Comparison of ENCODE assay signal across 17 cellular contexts in the genomic region with DNA sequence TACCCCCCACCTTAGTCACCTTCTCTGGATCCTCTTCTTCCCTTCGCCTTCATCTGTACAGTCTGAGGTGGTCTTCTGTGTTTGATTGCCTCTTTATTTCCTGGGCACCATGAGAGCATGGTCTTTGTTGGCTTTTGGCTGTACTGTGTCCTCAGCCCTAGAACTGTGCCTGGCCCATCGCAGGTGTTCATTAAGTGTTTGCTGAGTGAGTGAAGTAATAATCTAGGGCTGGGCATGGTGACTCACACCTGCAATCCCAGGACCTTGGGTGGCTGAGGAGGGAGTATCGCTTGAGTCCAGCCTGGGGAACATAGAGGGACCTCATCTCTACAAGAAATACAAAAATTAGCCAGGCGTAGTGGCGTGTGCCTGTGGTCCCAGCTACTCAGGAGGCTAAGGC. TPM values are rescaled to one million over a fixed set of nuclear protein-coding genes. Genes with fewer than 3 reads are reported as not detected.
A peak's percentile ranks its signal among the peaks of the same experiment; 100 is the strongest.
DNase-seq lines count a peak whose midpoint lies in the region; ATAC-seq and TF ChIP-seq lines count a peak whose summit lies in the region.
"Had no signal": no experiment of that assay in that cellular context is flagged by ENCODE, and none has a peak within 500 bp of the region (broad histone marks: within the 10 kb centered on the region; RNA-seq: fewer than 3 reads in every experiment).

No MANE protein-coding gene starts in this region.

- H3K4me2 ChIP-seq in Loucy (ENCODE audit: low read depth, low read length, poor library complexity, severe bottlenecking) = peak overlapping the region; percentile 45

- H3K9me3 ChIP-seq in Loucy (ENCODE audit: insufficient read depth, low read depth, low read length) (no peaks in the 10 kb centered on the region), duodenal mucosa (ENCODE audit: control insufficient read depth in 1 of 2, low read length in 2 of 2) (no peaks in the 10 kb centered on the region), HAP-1 (no peaks in the 10 kb centered on the region)
- H3K9me3 ChIP-seq: thoracic aorta had no signal

- H3K27ac Mint-ChIP-seq in memory B cell = peak overlapping the region; percentile 7
- H3K27ac Mint-ChIP-seq in type B pancreatic cell = peak overlapping the region; percentile 30
- H3K27ac Mint-ChIP-seq: activated naive CD8-positive, alpha-beta T cell; activated T-helper 17 cell treated with anti-CD3 and anti-CD28 coated beads, Interleukin-2, amount 50 U/mL, for 72 hours; natural killer cell; stimulated activated effector memory CD8-positive, alpha-beta T cell treated with anti-CD3 and anti-CD28 coated beads, Interleukin-12 subunit alpha, Interleukin-12 subunit beta, amount 100 ng/mL, for 72 hours; T-cell had no signal

- ATAC-seq in memory B cell (ENCODE audit: low read depth) = no peak
- ATAC-seq: activated T-helper 17 cell treated with anti-CD3 and anti-CD28 coated beads, Interleukin-2, amount 50 U/mL, for 72 hours; heart left ventricle; natural killer cell; stimulated activated effector memory CD8-positive, alpha-beta T cell treated with anti-CD3 and anti-CD28 coated beads, Interleukin-12 subunit alpha, Interleukin-12 subunit beta, amount 100 ng/mL, for 72 hours; T-cell had no signal

- DNase-seq in memory B cell (ENCODE audit: low spot score in 2 of 2) = no peak
- DNase-seq in type B pancreatic cell (ENCODE audit: extremely low spot score, unreplicated experiment) = no peak
- no peak for DNase-seq in HAP-1 (ENCODE audit: low spot score in 2 of 2)
- DNase-seq in AG20443 (ENCODE audit: low spot score) = no peak
- no peak for DNase-seq in activated CD4-positive, alpha-beta T cell treated with anti-CD3 and anti-CD28 coated beads, Interleukin-2, amount 50 U/mL, for 48 hours
- DNase-seq: H9, heart left ventricle, natural killer cell, NCI-H69, T-cell had no signal

- H3K4me1 ChIP-seq in Loucy (ENCODE audit: insufficient read depth, low read length, poor library complexity, severe bottlenecking) = peaks cover 8% of the 10 kb centered on the region
- H3K4me1 ChIP-seq in duodenal mucosa (ENCODE audit: control insufficient read depth in 1 of 2, insufficient read depth in 2 of 2, low read length in 2 of 2) = peaks cover 48 to 52% of the 10 kb centered on the region in 2 donors
- H3K4me1 ChIP-seq in HAP-1 = peaks cover 4% of the 10 kb centered on the region
- H3K4me1 ChIP-seq: parathyroid adenoma had no signal

- peaks cover 5% of the 10 kb centered on the region for H3K4me1 Mint-ChIP-seq in memory B cell
- peaks cover 7% of the 10 kb centered on the region for H3K4me1 Mint-ChIP-seq in type B pancreatic cell (ENCODE audit: unreplicated experiment)
- H3K4me1 Mint-ChIP-seq: activated T-helper 17 cell treated with anti-CD3 and anti-CD28 coated beads, Interleukin-2, amount 50 U/mL, for 72 hours; stimulated activated effector memory CD8-positive, alpha-beta T cell treated with anti-CD3 and anti-CD28 coated beads, Interleukin-12 subunit alpha, Interleukin-12 subunit beta, amount 100 ng/mL, for 72 hours had no signal

- peak overlapping the region; percentile 52 for H3K27ac ChIP-seq in duodenal mucosa (ENCODE audit: low read depth, low read length)
- H3K27ac ChIP-seq: heart left ventricle, parathyroid adenoma, thoracic aorta had no signal

- H3K27me3 Mint-ChIP-seq in memory B cell (no peaks in the 10 kb centered on the region), type B pancreatic cell (no peaks in the 10 kb centered on the region)
- H3K27me3 Mint-ChIP-seq: activated naive CD8-positive, alpha-beta T cell; T-cell had no signal

- no peaks in the 10 kb centered on the region for H3K27me3 ChIP-seq in Loucy (ENCODE audit: insufficient read depth, low read length, poor library complexity, severe bottlenecking)
- no peaks in the 10 kb centered on the region for H3K27me3 ChIP-seq in duodenal mucosa (ENCODE audit: control insufficient read depth in 1 of 2, insufficient read depth in 2 of 2, low read length in 2 of 2)
- H3K27me3 ChIP-seq in HAP-1 (ENCODE audit: low read depth) = no peaks in the 10 kb centered on the region
- H3K27me3 ChIP-seq: heart left ventricle had no signal

- peak overlapping the region; percentile 77 for H2AFZ ChIP-seq in Loucy (ENCODE audit: low read length)
- H2AFZ ChIP-seq: parathyroid adenoma had no signal

- H3K9ac ChIP-seq in Loucy (ENCODE audit: low read depth, low read length, poor library complexity, severe bottlenecking) (no peak overlapping the region), duodenal mucosa (ENCODE audit: low read depth in 1 of 2, low read length in 2 of 2) (peak overlapping the region; percentile 41 to 47)
- H3K9ac ChIP-seq: parathyroid adenoma had no signal

- H3K36me3 Mint-ChIP-seq in memory B cell (peaks cover 12% of the 10 kb centered on the region), type B pancreatic cell (peaks cover 13% of the 10 kb centered on the region)
- H3K36me3 Mint-ChIP-seq: natural killer cell; stimulated activated effector memory CD8-positive, alpha-beta T cell treated with anti-CD3 and anti-CD28 coated beads, Interleukin-12 subunit alpha, Interleukin-12 subunit beta, amount 100 ng/mL, for 72 hours had no signal

- H3K4me3 Mint-ChIP-seq in memory B cell (no peak overlapping the region), type B pancreatic cell (no peak overlapping the region)
- H3K4me3 Mint-ChIP-seq: activated naive CD8-positive, alpha-beta T cell; activated T-helper 17 cell treated with anti-CD3 and anti-CD28 coated beads, Interleukin-2, amount 50 U/mL, for 72 hours; H9; natural killer cell; stimulated activated effector memory CD8-positive, alpha-beta T cell treated with anti-CD3 and anti-CD28 coated beads, Interleukin-12 subunit alpha, Interleukin-12 subunit beta, amount 100 ng/mL, for 72 hours; T-cell had no signal

- H3F3A ChIP-seq in Loucy (ENCODE audit: low read depth) = no peaks in the 10 kb centered on the region

- no peaks in the 10 kb centered on the region for H3K9me2 ChIP-seq in Loucy (replicated peaks; ENCODE audit: low read depth, low read length)

- H3K79me2 ChIP-seq in Loucy (ENCODE audit: insufficient read depth, low read length) = no peaks in the 10 kb centered on the region
- H3K79me2 ChIP-seq: parathyroid adenoma had no signal

- no peak for TF ChIP-seq CTCF in Loucy (conservative IDR thresholded peaks at IDR 0.05; ENCODE audit: low read length)
- no peak for TF ChIP-seq CTCF in type B pancreatic cell (conservative IDR thresholded peaks at IDR 0.05)

- H3K9me3 Mint-ChIP-seq in memory B cell (no peaks in the 10 kb centered on the region), type B pancreatic cell (peaks cover 6% of the 10 kb centered on the region)
- H3K9me3 Mint-ChIP-seq: activated T-helper 17 cell treated with anti-CD3 and anti-CD28 coated beads, Interleukin-2, amount 50 U/mL, for 72 hours; H9; natural killer cell; stimulated activated effector memory CD8-positive, alpha-beta T cell treated with anti-CD3 and anti-CD28 coated beads, Interleukin-12 subunit alpha, Interleukin-12 subunit beta, amount 100 ng/mL, for 72 hours; T-cell had no signal

- H4K20me1 ChIP-seq in Loucy (ENCODE audit: insufficient read depth, low read length, poor library complexity, severe bottlenecking) = no peaks in the 10 kb centered on the region

- in situ Hi-C loops in HAP-1 (cut with MboI; ENCODE audit: low sequenced_read_pairs) = no loop called here

- peak overlapping the region; percentile 34 for H3K4me3 ChIP-seq in Loucy (ENCODE audit: low read length, poor library complexity, severe bottlenecking)
- H3K4me3 ChIP-seq in duodenal mucosa (ENCODE audit: low read depth in 1 of 2, low read length in 2 of 2) = peak overlapping the region in 1 of 2 donors; percentile 23
- no peak overlapping the region for H3K4me3 ChIP-seq in HAP-1
- H3K4me3 ChIP-seq: heart left ventricle, thoracic aorta had no signal

- H3K36me3 ChIP-seq in Loucy (ENCODE audit: insufficient read depth, low read length) (no peaks in the 10 kb centered on the region), duodenal mucosa (ENCODE audit: control insufficient read depth in 1 of 2, insufficient read depth in 2 of 2, low read length in 2 of 2) (peaks cover 30 to 44% of the 10 kb centered on the region in 2 donors), HAP-1 (replicated peaks) (no peaks in the 10 kb centered on the region)

RNA-seq across cellular contexts. Expression of gene ALDH2, which starts 13.9 kb away (rescaled TPM):
- 29.0 and 59.5 TPM in 2 replicates for total RNA-seq in type B pancreatic cell (ENCODE audit: low replicate concordance)
